Comparison of ENCODE assay signal across 19 cellular contexts in the genomic region with DNA sequence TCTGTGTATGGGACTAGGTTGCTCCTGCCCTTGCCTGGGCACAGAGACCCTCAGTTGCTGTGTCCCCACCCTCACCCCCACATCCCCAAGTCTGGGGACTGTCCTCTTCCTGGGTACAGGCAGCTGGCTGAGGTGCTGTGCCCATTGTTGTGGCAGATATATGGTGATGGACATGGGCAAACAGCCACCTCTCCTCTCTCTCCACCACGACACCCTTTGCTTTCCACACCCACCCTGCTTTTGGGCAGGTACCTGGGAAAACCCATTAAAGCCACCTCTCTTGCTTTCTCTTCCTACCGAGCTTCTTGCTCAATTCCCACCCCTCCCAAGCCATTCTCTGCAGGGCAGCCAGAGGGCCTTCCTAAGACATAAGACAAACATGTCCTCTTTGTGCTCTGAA. TPM values are rescaled to one million over a fixed set of nuclear protein-coding genes. Genes with fewer than 3 reads are reported as not detected.
DNase-seq lines count a peak whose midpoint lies in the region; ATAC-seq and TF ChIP-seq lines count a peak whose summit lies in the region.
"Had no signal": no experiment of that assay in that cellular context is flagged by ENCODE, and none has a peak within 500 bp of the region (broad histone marks: within the 10 kb centered on the region; RNA-seq: fewer than 3 reads in every experiment).

No MANE protein-coding gene starts in this region.

- peaks cover 38% of the 10 kb centered on the region for H3K36me3 Mint-ChIP-seq in activated CD4-positive, alpha-beta T cell treated with anti-CD3 and anti-CD28 coated beads, Interleukin-2, amount 10 ng/mL, durations not matched to agents 24 days and 14 days (ENCODE audit: low read depth)
- H3K36me3 Mint-ChIP-seq in GM23338 (ENCODE audit: low read depth) (peaks cover 34% of the 10 kb centered on the region), nephron (ENCODE audit: low read depth) (peaks cover 23% of the 10 kb centered on the region)
- peaks cover 33 to 39% of the 10 kb centered on the region in 2 donors for H3K36me3 Mint-ChIP-seq in activated naive CD4-positive, alpha-beta T cell treated with anti-CD3 and anti-CD28 coated beads, Interleukin-2, amount 50 U/mL, for 72 hours

- H3K4me1 Mint-ChIP-seq in activated CD4-positive, alpha-beta T cell treated with anti-CD3 and anti-CD28 coated beads, Interleukin-2, amount 10 ng/mL, durations not matched to agents 24 days and 14 days, result peaks cover 34% of the 10 kb centered on the region
- H3K4me1 Mint-ChIP-seq in GM23338 (peaks cover 38% of the 10 kb centered on the region), nephron (peaks cover 31% of the 10 kb centered on the region)

- peaks cover 2% of the 10 kb centered on the region for H3K9me3 Mint-ChIP-seq in activated CD4-positive, alpha-beta T cell treated with anti-CD3 and anti-CD28 coated beads, Interleukin-2, amount 10 ng/mL, durations not matched to agents 24 days and 14 days
- H3K9me3 Mint-ChIP-seq in GM23338 (peaks cover 5% of the 10 kb centered on the region; the same call in 2 of the 3 replicates), nephron (no peaks in the 10 kb centered on the region)
- H3K9me3 Mint-ChIP-seq in activated naive CD4-positive, alpha-beta T cell treated with anti-CD3 and anti-CD28 coated beads, Interleukin-2, amount 50 U/mL, for 72 hours, result no peaks in the 10 kb centered on the region
- H3K9me3 Mint-ChIP-seq: central memory CD8-positive, alpha-beta T cell had no signal

- H3K4me1 ChIP-seq in GM23338 (ENCODE audit: insufficient read depth), result peaks cover 33% of the 10 kb centered on the region

- H3K27ac ChIP-seq in GM23338 (ENCODE audit: low read depth), result no peak overlapping the region
- H3K27ac ChIP-seq: HL-60, parathyroid adenoma had no signal

- H3K27me3 Mint-ChIP-seq in activated CD4-positive, alpha-beta T cell treated with anti-CD3 and anti-CD28 coated beads, Interleukin-2, amount 10 ng/mL, durations not matched to agents 24 days and 14 days, result no peaks in the 10 kb centered on the region
- H3K27me3 Mint-ChIP-seq in GM23338 (ENCODE audit: insufficient read depth, low read depth, poor library complexity), result peaks cover 59% of the 10 kb centered on the region
- no peaks in the 10 kb centered on the region for H3K27me3 Mint-ChIP-seq in nephron (ENCODE audit: low read depth)
- H3K27me3 Mint-ChIP-seq: central memory CD8-positive, alpha-beta T cell had no signal

- H2AFZ ChIP-seq in GM23338, result no peak overlapping the region
- H2AFZ ChIP-seq: parathyroid adenoma had no signal

- peak overlapping the region; percentile 22 for H3K27ac Mint-ChIP-seq in activated CD4-positive, alpha-beta T cell treated with anti-CD3 and anti-CD28 coated beads, Interleukin-2, amount 10 ng/mL, durations not matched to agents 24 days and 14 days
- peak overlapping the region; percentile 97 for H3K27ac Mint-ChIP-seq in GM23338
- H3K27ac Mint-ChIP-seq in activated naive CD4-positive, alpha-beta T cell treated with anti-CD3 and anti-CD28 coated beads, Interleukin-2, amount 50 U/mL, for 72 hours, result peak overlapping the region; percentile 8 to 99
- H3K27ac Mint-ChIP-seq in nephron, result peak overlapping the region in 1 of 3 experiments; percentile 36

- intact Hi-C loops in activated CD4-positive, alpha-beta T cell treated with anti-CD3 and anti-CD28 coated beads, Interleukin-2, amount 10 ng/mL, durations not matched to agents 24 days and 14 days (cut with micrococcal nuclease), result loop anchor here (5.0 kb wide), 1 partner anchor 220 kb away; the partner anchor contains the start of genes NCOR1 and PIGL
- intact Hi-C loops in head of caudate nucleus (cut with DNase I), result no loop called here

- peaks cover 33% of the 10 kb centered on the region for H3F3A ChIP-seq in GM23338 (replicated peaks; ENCODE audit: low read depth)

- H3K27me3 ChIP-seq in GM23338 (ENCODE audit: insufficient read depth), result no peaks in the 10 kb centered on the region
- H3K27me3 ChIP-seq: upper lobe of left lung had no signal

- no peaks in the 10 kb centered on the region for H3K9me2 ChIP-seq in GM23338 (ENCODE audit: insufficient read depth)

- H3K4me3 Mint-ChIP-seq in activated CD4-positive, alpha-beta T cell treated with anti-CD3 and anti-CD28 coated beads, Interleukin-2, amount 10 ng/mL, durations not matched to agents 24 days and 14 days, result no peak overlapping the region
- peak overlapping the region; percentile 32; the same call in 1 of the 3 replicates for H3K4me3 Mint-ChIP-seq in GM23338
- peak overlapping the region in 2 of 3 experiments; percentile 23 to 29 for H3K4me3 Mint-ChIP-seq in nephron

- H4K20me1 ChIP-seq in GM23338 (replicated peaks; ENCODE audit: insufficient read depth), result peaks cover 25% of the 10 kb centered on the region

- no peak overlapping the region for H3K4me2 ChIP-seq in GM23338

- DNase-seq in activated CD4-positive, alpha-beta T cell treated with anti-CD3 and anti-CD28 coated beads, Interleukin-2, amount 10 ng/mL, durations not matched to agents 24 days and 14 days, result no peak
- DNase-seq in activated CD4-positive, alpha-beta T cell treated with anti-CD3 and anti-CD28 coated beads for 48 hours, result no peak
- DNase-seq in GM23338 (ENCODE audit: low spot score) (no peak), head of caudate nucleus (no peak), NCI-H82 (lab: John Stamatoyannopoulos, UW) (no peak), HT-29 (ENCODE audit: low spot score) (no peak)
- DNase-seq in activated naive CD4-positive, alpha-beta T cell treated with anti-CD3 and anti-CD28 coated beads, Interleukin-2, amount 50 U/mL, for 72 hours (ENCODE audit: low spot score in 2 of 2), result no peak
- DNase-seq: KG1; left cardiac atrium; NCI-H1105; stimulated activated CD4-positive, alpha-beta T cell treated with anti-CD3 and anti-CD28 coated beads, Interleukin-4, amount 100 ng/mL, for 4 hours; upper lobe of left lung had no signal

- H3K79me2 ChIP-seq in GM23338 (replicated peaks; ENCODE audit: insufficient read depth), result peaks cover 22% of the 10 kb centered on the region

- H3K4me3 ChIP-seq in GM23338, result no peak overlapping the region
- H3K4me3 ChIP-seq: skin epidermis, upper lobe of left lung had no signal

- no peak for TF ChIP-seq CTCF in GM23338 (conservative IDR thresholded peaks at IDR 0.05; ENCODE audit: low read depth in 2 of 2)
- TF ChIP-seq CTCF in nephron (IDR thresholded peaks at IDR 0.05; ENCODE audit: unreplicated experiment in 3 of 3), result no peak

- H3K36me3 ChIP-seq in GM23338 (ENCODE audit: insufficient read depth), result peaks cover 26% of the 10 kb centered on the region

- ATAC-seq in GM23338, result no peak
- no peak for ATAC-seq in activated naive CD4-positive, alpha-beta T cell treated with anti-CD3 and anti-CD28 coated beads, Interleukin-2, amount 50 U/mL, for 72 hours
- ATAC-seq: left cardiac atrium, SK-N-SH treated with all-trans-retinoic acid at 6 μM for 48 hours had no signal

TF ChIP-seq in GM23338, 12 proteins besides CTCF, POLR2A, EP300 and RAD21 (continues in another document):
- TF ChIP-seq ZNF331 (CRISPR knock-in tag; IDR thresholded peaks at IDR 0.05; ENCODE audit: low read depth) (no peak), STAT1 (IDR thresholded peaks at IDR 0.05; ENCODE audit: unreplicated experiment) (no peak), EZH2phosphoT487 (IDR thresholded peaks at IDR 0.05; ENCODE audit: unreplicated experiment) (no peak), CREB1 (CRISPR knock-in tag; IDR thresholded peaks at IDR 0.05; ENCODE audit: low read depth) (no peak), ZNF114 (CRISPR knock-in tag; IDR thresholded peaks at IDR 0.05) (no peak)

RNA-seq across cellular contexts. Expression of gene TRPV2, which starts 21.7 kb away (rescaled TPM):
- total RNA-seq in activated CD4-positive, alpha-beta T cell treated with anti-CD3 and anti-CD28 coated beads, Interleukin-2, amount 10 ng/mL, durations not matched to agents 24 days and 14 days, result 29.6 and 38.7 TPM in 2 replicates
- total RNA-seq in GM23338 (2014; rRNA removed; shearing (Covaris generic)), result 1.6 and 3.2 TPM in 2 replicates
- 1.7 and 3.7 TPM in 2 replicates for polyA plus RNA-seq in GM23338 (2016; fragmentation: Nextera tagmentation; extraction: Ambion mirVana)
- total RNA-seq in activated naive CD4-positive, alpha-beta T cell treated with anti-CD3 and anti-CD28 coated beads, Interleukin-2, amount 50 U/mL, for 72 hours, result 10 to 100 TPM; 29.1 to 42.0 TPM
- total RNA-seq in HT-29 (2014; rRNA removed; shearing (Covaris generic)), result not detected in 2 replicates
- total RNA-seq: A172 had no signal

RNA-seq across cellular contexts. Expression of gene LRRC75A, which starts 54.9 kb away (rescaled TPM):
- 1.3 and 1.5 TPM in 2 replicates for total RNA-seq in activated CD4-positive, alpha-beta T cell treated with anti-CD3 and anti-CD28 coated beads, Interleukin-2, amount 10 ng/mL, durations not matched to agents 24 days and 14 days
- 22.3 and 26.2 TPM in 2 replicates for total RNA-seq in GM23338 (2014; rRNA removed; shearing (Covaris generic))
- polyA plus RNA-seq in GM23338 (2016; fragmentation: Nextera tagmentation; extraction: Ambion mirVana), result 5.2 and 5.3 TPM in 2 replicates
- 1 to 10 TPM in 1 of 2 donors, under 1 TPM in 1; 0.41 to 1.4 TPM for total RNA-seq in activated naive CD4-positive, alpha-beta T cell treated with anti-CD3 and anti-CD28 coated beads, Interleukin-2, amount 50 U/mL, for 72 hours
- 8.0 and 12.3 TPM in 2 replicates for total RNA-seq in HT-29 (2014; rRNA removed; shearing (Covaris generic))

RNA-seq across cellular contexts. Expression of gene UBB, which starts 56.2 kb away (rescaled TPM):
- 1,973 and 2,004 TPM in 2 replicates for total RNA-seq in activated CD4-positive, alpha-beta T cell treated with anti-CD3 and anti-CD28 coated beads, Interleukin-2, amount 10 ng/mL, durations not matched to agents 24 days and 14 days
- total RNA-seq in GM23338 (2014; rRNA removed; shearing (Covaris generic)), result 812 and 871 TPM in 2 replicates
- polyA plus RNA-seq in GM23338 (2016; fragmentation: Nextera tagmentation; extraction: Ambion mirVana), result 1,581 and 1,692 TPM in 2 replicates
- 1,000 to 10,000 TPM; 1,283 to 1,379 TPM for total RNA-seq in activated naive CD4-positive, alpha-beta T cell treated with anti-CD3 and anti-CD28 coated beads, Interleukin-2, amount 50 U/mL, for 72 hours
- total RNA-seq in HT-29 (2014; rRNA removed; shearing (Covaris generic)), result 1,545 and 1,586 TPM in 2 replicates
